8 cellular contexts compared by ENCODE assay signal in the genomic region with DNA sequence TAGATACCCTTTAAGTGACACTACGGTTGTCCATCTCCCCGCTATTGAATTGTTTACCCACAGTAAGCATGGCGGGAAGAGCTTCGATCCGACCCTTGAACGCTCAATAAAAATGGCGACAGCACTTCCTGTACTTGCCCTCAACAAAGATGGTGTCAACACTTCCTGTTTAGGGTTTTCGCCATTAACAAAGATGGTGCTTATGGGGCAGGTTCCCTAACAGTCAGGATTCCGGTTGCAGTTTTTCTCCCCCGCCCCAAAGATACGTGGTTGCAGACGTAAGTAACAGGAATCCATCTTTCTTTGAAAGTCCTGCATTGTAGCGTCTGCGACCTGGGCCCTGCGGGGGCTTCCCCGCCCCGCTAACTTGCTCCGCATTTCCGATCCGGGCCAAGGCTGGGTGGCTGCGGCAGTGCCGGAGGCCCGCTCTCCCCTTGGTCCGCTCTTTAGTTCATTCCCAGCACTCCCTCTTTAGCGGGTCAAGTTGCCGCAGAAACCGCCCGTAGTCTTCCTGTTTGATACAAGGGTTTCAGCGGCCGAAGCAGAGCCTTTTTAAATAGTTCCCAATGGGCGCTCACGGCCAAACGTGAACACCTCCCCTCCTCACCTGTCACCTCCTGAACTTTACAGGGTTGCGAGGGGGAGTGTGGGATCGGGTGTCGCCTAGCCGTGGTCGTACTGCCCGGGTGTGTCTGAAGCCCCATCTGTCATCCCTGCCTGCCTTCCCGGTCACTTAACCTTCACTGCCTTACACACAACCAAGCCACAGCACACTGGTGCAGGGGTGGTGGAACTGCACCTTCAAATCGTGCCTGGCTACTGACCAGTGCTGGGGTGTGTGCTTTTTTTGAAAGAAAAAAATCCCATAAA. TPM values are rescaled to one million over a fixed set of nuclear protein-coding genes. Genes with fewer than 3 reads are reported as not detected.
DNase-seq lines count a peak whose midpoint lies in the region; ATAC-seq and TF ChIP-seq lines count a peak whose summit lies in the region.

CRADD (plus strand) TSS at position 181 of the 870 bp plus-strand sequence.

- H3K9me3 ChIP-seq in Panc1 (ENCODE audit: control insufficient read depth, insufficient read depth, low read depth, low read length) (no peaks in the 10 kb centered on the region), muscle layer of colon (ENCODE audit: low read length) (no peaks in the 10 kb centered on the region)

- no peaks in the 10 kb centered on the region for H3K36me3 ChIP-seq in Panc1 (ENCODE audit: control insufficient read depth, insufficient read depth, low read length)
- H3K36me3 ChIP-seq in muscle layer of colon (ENCODE audit: insufficient read depth, low read length), result no peaks in the 10 kb centered on the region

- POLR2A ChIA-PET in Panc1 (lab: Charles Lee), result interaction anchor here (0.6 to 0.7 kb wide), 2 partner anchors 48 to 129 kb away, joined by 3 read pairs; no protein-coding TSS in a partner anchor

- no peak for TF ChIP-seq CTCF in Panc1 (IDR thresholded peaks at IDR 0.05)

- H3K4me3 ChIP-seq in Panc1 (ENCODE audit: low read depth in 2 of 2, low read length in 2 of 2), result peak within 1 kb of the TSS; percentile 74 to 85
- H3K4me3 ChIP-seq in muscle layer of colon (ENCODE audit: low read depth in 1 of 2, low read length in 2 of 2), result peak within 1 kb of the TSS; percentile 77 to 88

- DNase-seq in DMS53 treated with DMSO at 0.1 percent for 48 hours (lab: John Stamatoyannopoulos, UW; ENCODE audit: unreplicated experiment), result peak; percentile 97
- peak; percentile 95 for DNase-seq in KG1 (lab: John Stamatoyannopoulos, UW)
- DNase-seq in Panc1 (ENCODE audit: low read depth, low spot score), result peak; percentile 83
- DNase-seq in activated T-cell treated with anti-CD3 and anti-CD28 coated beads, Interleukin-2, amount 50 U/mL, for 48 hours, result peak; percentile 82 to 85
- DNase-seq in stimulated activated CD8-positive, alpha-beta memory T cell treated with anti-CD3 and anti-CD28 coated beads, Interleukin-7, amount 100 ng/mL, for 24 hours (ENCODE audit: low read depth), result peak; percentile 55

- H3K27ac ChIP-seq in Panc1 (ENCODE audit: low read length) (peak within 1 kb of the TSS; percentile 96), muscle layer of colon (ENCODE audit: low read depth, low read length) (peak within 1 kb of the TSS; percentile 89)

- TSS peak; percentile 73 for BruUV-seq in Panc1 (replicated peaks; lab: Mats Ljungman, UMichigan)

- H3K27me3 ChIP-seq in Panc1 (ENCODE audit: control insufficient read depth, insufficient read depth, low read length), result no peaks in the 10 kb centered on the region
- H3K27me3 ChIP-seq in muscle layer of colon (ENCODE audit: control insufficient read depth in 1 of 2, insufficient read depth in 2 of 2, low read length in 2 of 2), result no peaks in the 10 kb centered on the region

- peak; percentile 90 for ATAC-seq in GM21723 (IDR thresholded peaks at IDR 0.05; ENCODE audit: unreplicated experiment)
- peak; percentile 91 for ATAC-seq in Panc1
- ATAC-seq in esophagus mucosa, result peak; percentile 96

- intact Hi-C loops in Panc1 (cut with micrococcal nuclease; ENCODE audit: unreplicated experiment), result loop anchor here (5.0 kb wide), 2 partner anchors 55 to 100 kb away; no protein-coding TSS in a partner anchor

- peak within 1 kb of the TSS; percentile 91 for H3K9ac ChIP-seq in muscle layer of colon (ENCODE audit: low read length)

- H3K4me1 ChIP-seq in Panc1 (ENCODE audit: control insufficient read depth, insufficient read depth, low read length) (peaks cover 18% of the 10 kb centered on the region), muscle layer of colon (ENCODE audit: insufficient read depth, low read length) (peaks cover 27% of the 10 kb centered on the region)

- in situ Hi-C loops in Panc1 (cut with HindIII; ENCODE audit: low pct_unique_long_range_greater_than_20kb, low sequenced_read_pairs), result no loop called here

- CTCF ChIA-PET in Panc1 (lab: Charles Lee), result no interaction called here

RNA-seq across cellular contexts. Expression of gene CRADD, which starts in this region (rescaled TPM):
- total RNA-seq in Panc1 (2021; ENCODE audit: unreplicated experiment) (7.0 TPM), esophagus mucosa (22.5 TPM)
- 5.5 TPM for polyA plus RNA-seq in Panc1 (2012; ENCODE audit: insufficient read length)

Comparison
In these comparisons a context has a peak if more than half of its experiments do, and no peak if none do; other contexts are left out.
1. Peak in every context shown above with its lines: DNase-seq, ATAC-seq, H3K4me3 ChIP-seq and H3K27ac ChIP-seq.